Comparison of ENCODE assay signal across 8 cellular contexts in the genomic region with DNA sequence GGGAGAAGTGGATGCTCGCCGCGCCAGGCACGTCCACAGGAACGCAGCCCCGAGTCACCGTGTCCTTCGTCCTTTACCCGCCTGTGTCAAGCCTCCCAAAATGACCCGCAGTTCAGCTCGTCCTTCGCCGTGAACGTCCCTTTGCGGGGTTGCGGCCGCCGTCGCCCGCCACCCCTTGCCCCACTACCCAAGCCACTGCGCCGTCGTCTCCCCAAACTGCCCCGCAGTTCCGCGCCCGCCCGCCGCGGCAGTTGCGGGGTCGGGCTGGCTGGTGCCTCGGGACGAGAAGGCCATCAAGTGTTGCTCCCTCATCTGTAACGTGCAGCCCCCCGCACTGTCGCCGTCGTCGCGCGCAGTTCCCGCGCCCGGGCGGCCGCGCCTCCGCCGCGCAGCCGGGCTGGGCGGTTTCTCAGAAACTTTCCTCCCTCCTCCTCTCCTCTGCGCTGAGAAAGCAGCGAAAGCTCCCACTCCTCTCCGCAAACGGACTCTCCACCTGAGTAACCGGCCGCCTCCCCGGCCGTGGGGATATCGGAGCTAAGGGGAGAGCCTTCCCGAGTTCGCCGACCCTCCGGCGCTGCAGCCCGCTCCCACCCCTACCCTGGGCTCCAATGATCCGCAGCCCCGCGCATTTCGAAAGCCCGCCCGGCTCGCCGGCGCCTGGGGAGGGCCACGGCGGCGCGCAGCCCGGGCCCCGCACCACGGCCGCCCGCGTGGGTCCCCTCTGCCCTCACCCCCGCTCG. TPM values are rescaled to one million over a fixed set of nuclear protein-coding genes. Genes with fewer than 3 reads are reported as not detected.
A peak's percentile ranks its signal among the peaks of the same experiment; 100 is the strongest.
DNase-seq lines count a peak whose midpoint lies in the region; ATAC-seq and TF ChIP-seq lines count a peak whose summit lies in the region.

No MANE protein-coding gene starts in this region.

- peaks cover 55% of the 10 kb centered on the region for H3K4me1 Mint-ChIP-seq in osteocyte (ENCODE audit: unreplicated experiment)

- peak overlapping the region; percentile 97 for H3K4me3 Mint-ChIP-seq in osteocyte (ENCODE audit: unreplicated experiment)

- peak overlapping the region; percentile 99 for H3K27ac Mint-ChIP-seq in osteocyte (ENCODE audit: unreplicated experiment)

- ATAC-seq in HG02798 (IDR thresholded peaks at IDR 0.05; ENCODE audit: poor library complexity, unreplicated experiment): no peak

- H3K36me3 Mint-ChIP-seq in osteocyte (ENCODE audit: unreplicated experiment): peaks cover 39% of the 10 kb centered on the region

- peak; percentile 35 for DNase-seq in G401 (ENCODE audit: low spot score)
- DNase-seq in NCI-H526 (lab: John Stamatoyannopoulos, UW): peak; percentile 43 to 74
- peak; percentile 79 for DNase-seq in activated effector memory CD4-positive, alpha-beta T cell treated with anti-CD3 and anti-CD28 coated beads, Interleukin-2, amount 50 U/mL, for 16 hours
- DNase-seq in germinal center (ENCODE audit: low spot score): peak; percentile 44
- no peak for DNase-seq in osteocyte (ENCODE audit: extremely low spot score, unreplicated experiment)
- DNase-seq in NCI-H2107 treated with DMSO at 0.1 percent for 48 hours (lab: John Stamatoyannopoulos, UW; ENCODE audit: unreplicated experiment): no peak
- DNase-seq in NCI-H2107 (lab: John Stamatoyannopoulos, UW): no peak

- TF ChIP-seq CTCF in osteocyte (IDR thresholded peaks at IDR 0.05): no peak

- in situ Hi-C loops in G401 (cut with HindIII; ENCODE audit: low sequenced_read_pairs): no loop called here

- H3K9me3 Mint-ChIP-seq in osteocyte (ENCODE audit: unreplicated experiment): no peaks in the 10 kb centered on the region

- H3K27me3 Mint-ChIP-seq in osteocyte (ENCODE audit: unreplicated experiment): no peaks in the 10 kb centered on the region

RNA-seq across cellular contexts. Expression of gene CDKN1B, which starts 6.7 kb away (rescaled TPM):
- total RNA-seq in G401 (2014; rRNA removed; shearing (Covaris generic)): 65.6 and 81.7 TPM in 2 replicates
- 76.4 and 78.9 TPM in 2 replicates for total RNA-seq in osteocyte

RNA-seq across cellular contexts. Expression of gene GPR19, which starts 27.9 kb away (rescaled TPM):
- total RNA-seq in G401 (2014; rRNA removed; shearing (Covaris generic)): 1.0 and 1.3 TPM in 2 replicates
- total RNA-seq in osteocyte: 0.84 TPM in 1 of 2 replicates, not detected in the other

Comparison
In these comparisons a context has a peak if more than half of its experiments do, and no peak if none do; other contexts are left out.
1. DNase-seq: peak in G401 (single experiment), NCI-H526 (2 of 2), activated effector memory CD4-positive, alpha-beta T cell treated with anti-CD3 and anti-CD28 coated beads, Interleukin-2, amount 50 U/mL, for 16 hours (single experiment) and germinal center (single experiment); none in osteocyte (single experiment), NCI-H2107 treated with DMSO at 0.1 percent for 48 hours (single experiment) and NCI-H2107 (single experiment).